Comparison of ENCODE assay signal across 1 cellular context in the genomic region with DNA sequence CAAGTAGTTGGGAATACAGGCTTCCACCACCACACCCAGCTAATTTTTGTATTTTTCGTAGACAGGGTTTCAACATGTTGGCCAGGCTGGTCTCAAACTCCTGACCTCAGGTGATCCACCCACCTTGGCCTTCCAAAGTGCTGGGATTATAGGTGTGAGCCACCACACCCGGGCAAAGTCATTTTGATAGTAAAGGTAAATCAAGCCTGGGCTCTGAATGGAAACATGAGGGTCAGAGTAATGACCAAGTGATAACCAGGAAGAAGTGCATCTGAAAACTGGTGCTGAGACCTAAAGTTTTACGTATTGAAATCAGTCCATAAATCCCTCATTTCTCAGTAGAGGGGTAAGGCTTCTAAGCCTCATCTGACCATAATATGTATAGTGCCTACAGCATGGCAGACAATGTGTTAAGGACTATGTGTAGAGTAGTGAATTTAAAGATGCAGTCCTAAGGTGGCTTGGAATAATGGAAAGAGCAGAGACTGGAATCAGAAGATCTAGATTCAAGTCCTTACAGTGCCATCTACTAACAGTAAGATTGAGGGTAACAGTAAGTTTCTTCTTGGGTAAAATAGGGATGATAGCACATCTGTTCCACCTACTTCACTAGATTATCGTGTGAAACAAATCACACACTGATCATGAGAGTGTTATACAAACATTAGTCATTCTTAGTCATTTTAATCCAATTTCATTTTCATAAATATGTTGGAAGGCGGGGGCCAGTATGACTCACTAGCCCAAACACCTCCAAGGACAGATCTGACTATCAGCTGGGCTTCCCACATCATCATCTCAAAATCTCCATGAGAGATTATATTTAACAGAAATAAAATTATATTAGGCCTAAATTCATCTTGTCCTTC.
TF ChIP-seq lines count a peak whose summit lies in the region.

No MANE protein-coding gene starts in this region.

TF ChIP-seq in SK-N-SH, 30 proteins besides CTCF, POLR2A, EP300 and RAD21 (continued from another document):
- TF ChIP-seq FOSL2 (IDR thresholded peaks at IDR 0.05; ENCODE audit: borderline replicate concordance, low read depth) = peak; percentile 93
- peak; percentile 84 for TF ChIP-seq JUND (IDR thresholded peaks at IDR 0.05)
TF ChIP-seq in SK-N-SH: peak in this region for 8.
